In genomic region chr17:30588798-30589247, GRCh38 we compare ENCODE assay signal across 29 cellular contexts.
"Had no signal": no experiment of that assay in that cellular context is flagged by ENCODE, and none has a peak within 500 bp of the region (broad histone marks: within the 10 kb centered on the region; RNA-seq: fewer than 3 reads in every experiment).

No MANE protein-coding gene starts in this region.

- H3K4me1 ChIP-seq: neural progenitor cell, parathyroid adenoma, psoas muscle, spleen, thyroid gland, tibial nerve, upper lobe of left lung, vagina had no signal

- FAIRE-seq: urothelium cell line had no signal

- H3K4me2 ChIP-seq: neural progenitor cell, smooth muscle cell had no signal

- H3K27ac ChIP-seq: neural progenitor cell, neutrophil, parathyroid adenoma, psoas muscle, skin epidermis, spleen, thoracic aorta, thyroid gland, tibial nerve, upper lobe of left lung, vagina had no signal

- H3K9me3 ChIP-seq: neutrophil, psoas muscle, thoracic aorta, thyroid gland, upper lobe of left lung, vagina had no signal

- H3K27me3 ChIP-seq: neural progenitor cell, neutrophil, spleen, thyroid gland, tibial nerve, upper lobe of left lung, vagina had no signal

- H2AFZ ChIP-seq: neural progenitor cell, parathyroid adenoma had no signal

- H3K4me3 ChIP-seq: neural progenitor cell, psoas muscle, skin epidermis, smooth muscle cell, spleen, thoracic aorta, thyroid gland, tibial nerve, upper lobe of left lung, vagina had no signal

- H3K79me2 ChIP-seq: parathyroid adenoma had no signal

- DNase-seq: naive thymus-derived CD4-positive, alpha-beta T cell; natural killer cell; nucleus accumbens; posterior cingulate gyrus; psoas muscle; right cardiac atrium; spleen; stimulated activated CD4-positive, alpha-beta T cell treated with anti-CD3 and anti-CD28 coated beads, Interleukin-12 subunit alpha, Interleukin-12 subunit beta, amount 100 ng/mL, for 4 hours; stimulated activated CD4-positive, alpha-beta T cell treated with anti-CD3 and anti-CD28 coated beads, Interleukin-1b, Interleukin-23, amount 100 ng/mL, for 48 hours; stimulated activated CD4-positive, alpha-beta T cell treated with anti-CD3 and anti-CD28 coated beads, Interleukin-4, amount 100 ng/mL, for 1 hour; stimulated activated CD4-positive, alpha-beta T cell treated with anti-CD3 and anti-CD28 coated beads, Interleukin-4, amount 100 ng/mL, for 4 hours; stimulated activated CD8-positive, alpha-beta memory T cell treated with anti-CD3 and anti-CD28 coated beads, Interleukin-4, amount 100 ng/mL, for 48 hours; stimulated activated naive CD4-positive, alpha-beta T cell; stimulated activated naive CD8-positive, alpha-beta T cell treated with anti-CD3 and anti-CD28 coated beads, Interleukin-15, amount 100 ng/mL, for 72 hours; stimulated activated naive CD8-positive, alpha-beta T cell treated with anti-CD3 and anti-CD28 coated beads, Interleukin-15, Interleukin-2, amounts not matched to agents 100 U/mL and 50 U/mL, for 24 hours; thyroid gland; trophoblast cell; upper lobe of left lung had no signal

- H3K36me3 ChIP-seq: neural progenitor cell, neutrophil, spleen, thoracic aorta, thyroid gland, tibial nerve, upper lobe of left lung, vagina had no signal

- H3K9ac ChIP-seq: neural progenitor cell, parathyroid adenoma had no signal

- ATAC-seq: naive thymus-derived CD4-positive, alpha-beta T cell; natural killer cell; psoas muscle; right cardiac atrium; sciatic nerve; stimulated activated memory B cell treated with anti-CD40 and anti-IgM and Interleukin-4, amounts not matched to agents 10 μg/mL and 1 μg/mL and 100 μg/mL, for 72 hours; stimulated activated naive CD8-positive, alpha-beta T cell treated with anti-CD3 and anti-CD28 coated beads, Interleukin-15, amount 100 ng/mL, for 72 hours; stimulated activated naive CD8-positive, alpha-beta T cell treated with anti-CD3 and anti-CD28 coated beads, Interleukin-15, Interleukin-2, amounts not matched to agents 100 U/mL and 50 U/mL, for 24 hours had no signal
